Comparison of ENCODE assay signal across 8 cellular contexts in genomic region chr2:218979846-218980738, GRCh38. TPM values are rescaled to one million over a fixed set of nuclear protein-coding genes. Genes with fewer than 3 reads are reported as not detected.
DNase-seq lines count a peak whose midpoint lies in the region; ATAC-seq lines count a peak whose summit lies in the region.

No MANE protein-coding gene starts in this region.

- peak overlapping the region; percentile 32 for H3K4me3 ChIP-seq in CD8-positive, alpha-beta memory T cell (ENCODE audit: low read length)

- H3K4me3 Mint-ChIP-seq in CD8-positive, alpha-beta memory T cell, result peak overlapping the region; percentile 68 to 90 (median 78)
- no peak overlapping the region for H3K4me3 Mint-ChIP-seq in activated CD8-positive, alpha-beta T cell treated with anti-CD3 and anti-CD28 coated beads, Interleukin-2, amount 10 ng/mL, durations not matched to agents 7 days and 5 days
- peak overlapping the region; percentile 87 for H3K4me3 Mint-ChIP-seq in memory B cell

- H3K4me1 ChIP-seq in CD8-positive, alpha-beta memory T cell (ENCODE audit: insufficient read depth, low read length), result peaks cover 35% of the 10 kb centered on the region

- H3K36me3 Mint-ChIP-seq in CD8-positive, alpha-beta memory T cell, result no peaks in the 10 kb centered on the region
- H3K36me3 Mint-ChIP-seq in activated CD8-positive, alpha-beta T cell treated with anti-CD3 and anti-CD28 coated beads, Interleukin-2, amount 10 ng/mL, durations not matched to agents 7 days and 5 days (ENCODE audit: low read depth), result peaks cover 2% of the 10 kb centered on the region
- H3K36me3 Mint-ChIP-seq in memory B cell, result peaks cover 2% of the 10 kb centered on the region

- ATAC-seq in GM19452 (IDR thresholded peaks at IDR 0.05; ENCODE audit: unreplicated experiment) (peak; percentile 90), HG03571 (IDR thresholded peaks at IDR 0.05; ENCODE audit: unreplicated experiment) (peak; percentile 87), memory B cell (ENCODE audit: low read depth) (peak; percentile 89)
- peak; percentile 92 for ATAC-seq in activated CD8-positive, alpha-beta T cell treated with anti-CD3 and anti-CD28 coated beads, Interleukin-2, amount 10 ng/mL, durations not matched to agents 7 days and 5 days

- no peak overlapping the region for H3K27ac ChIP-seq in CD8-positive, alpha-beta memory T cell (ENCODE audit: low read depth, low read length)

- no peaks in the 10 kb centered on the region for H3K9me3 Mint-ChIP-seq in CD8-positive, alpha-beta memory T cell
- no peaks in the 10 kb centered on the region for H3K9me3 Mint-ChIP-seq in activated CD8-positive, alpha-beta T cell treated with anti-CD3 and anti-CD28 coated beads, Interleukin-2, amount 10 ng/mL, durations not matched to agents 7 days and 5 days (ENCODE audit: insufficient read depth)
- H3K9me3 Mint-ChIP-seq in memory B cell, result no peaks in the 10 kb centered on the region

- DNase-seq in CD8-positive, alpha-beta memory T cell, result peak; percentile 71 to 86 (median 73)
- DNase-seq in NCI-H82 (lab: John Stamatoyannopoulos, UW) (peak; percentile 93), memory B cell (ENCODE audit: low spot score in 2 of 2) (peak; percentile 84 to 88)
- peak; percentile 87 for DNase-seq in activated CD8-positive, alpha-beta T cell treated with anti-CD3 and anti-CD28 coated beads, Interleukin-2, amount 10 ng/mL, durations not matched to agents 7 days and 5 days
- DNase-seq in effector CD4-positive, alpha-beta T cell, result peak; percentile 76
- DNase-seq in stimulated activated CD8-positive, alpha-beta memory T cell treated with anti-CD3 and anti-CD28 coated beads, Interleukin-15, amount 100 ng/mL, for 4 hours (ENCODE audit: low read depth in 2 of 2), result peak; percentile 57 to 68

- peaks cover 16 to 43% (median 23%) of the 10 kb centered on the region in 3 donors for H3K4me1 Mint-ChIP-seq in CD8-positive, alpha-beta memory T cell
- H3K4me1 Mint-ChIP-seq in activated CD8-positive, alpha-beta T cell treated with anti-CD3 and anti-CD28 coated beads, Interleukin-2, amount 10 ng/mL, durations not matched to agents 7 days and 5 days (ENCODE audit: low read depth), result peaks cover 26% of the 10 kb centered on the region
- H3K4me1 Mint-ChIP-seq in memory B cell, result peaks cover 15% of the 10 kb centered on the region

- H3K27me3 Mint-ChIP-seq in CD8-positive, alpha-beta memory T cell, result peaks cover 48 to 77% of the 10 kb centered on the region in 2 donors
- H3K27me3 Mint-ChIP-seq in activated CD8-positive, alpha-beta T cell treated with anti-CD3 and anti-CD28 coated beads, Interleukin-2, amount 10 ng/mL, durations not matched to agents 7 days and 5 days (ENCODE audit: low read depth), result peaks cover 64% of the 10 kb centered on the region
- peaks cover 36% of the 10 kb centered on the region for H3K27me3 Mint-ChIP-seq in memory B cell

- POLR2A ChIA-PET in CD8-positive, alpha-beta memory T cell (lab: Charles Lee), result interaction anchor here (1.0 kb wide), 1 partner anchor 87 kb away, joined by 3 read pairs; no protein-coding TSS in a partner anchor
- POLR2A ChIA-PET in activated CD8-positive, alpha-beta T cell treated with anti-CD3 and anti-CD28 coated beads, Interleukin-2, amount 10 ng/mL, durations not matched to agents 7 days and 5 days (lab: Charles Lee), result interaction anchor here (0.6 to 0.7 kb wide), 2 partner anchors 29 to 168 kb away, joined by 3 to 4 read pairs; no protein-coding TSS in a partner anchor

- H3K27ac Mint-ChIP-seq in CD8-positive, alpha-beta memory T cell, result no peak overlapping the region
- H3K27ac Mint-ChIP-seq in activated CD8-positive, alpha-beta T cell treated with anti-CD3 and anti-CD28 coated beads, Interleukin-2, amount 10 ng/mL, durations not matched to agents 7 days and 5 days, result no peak overlapping the region
- H3K27ac Mint-ChIP-seq in memory B cell, result peak overlapping the region; percentile 63

- no peaks in the 10 kb centered on the region for H3K9me3 ChIP-seq in CD8-positive, alpha-beta memory T cell (ENCODE audit: low read length)

- peaks cover 46% of the 10 kb centered on the region for H3K27me3 ChIP-seq in CD8-positive, alpha-beta memory T cell (ENCODE audit: insufficient read depth, low read length, poor library complexity, severe bottlenecking)

- H3K36me3 ChIP-seq in CD8-positive, alpha-beta memory T cell (ENCODE audit: insufficient read depth, low read length), result no peaks in the 10 kb centered on the region

- CTCF ChIA-PET in CD8-positive, alpha-beta memory T cell (lab: Charles Lee), result interaction anchor here (0.5 to 3.0 kb wide), 35 partner anchors 8 to 339 kb away, joined by 3 to 28 read pairs (median 5); partner anchors contain the start of genes CDK5R2, CFAP65 and CRYBA2
- CTCF ChIA-PET in activated CD8-positive, alpha-beta T cell treated with anti-CD3 and anti-CD28 coated beads, Interleukin-2, amount 10 ng/mL, durations not matched to agents 7 days and 5 days (lab: Charles Lee), result interaction anchor here (0.5 to 5.7 kb wide), 61 partner anchors 9 to 337 kb away, joined by 3 to 58 read pairs (median 4); partner anchors contain the start of genes CDK5R2, CRYBA2 and IHH

RNA-seq across cellular contexts. Expression of gene FEV, which starts 4.9 kb away (rescaled TPM):
- not detected for total RNA-seq in CD8-positive, alpha-beta memory T cell
- polyA plus RNA-seq in CD8-positive, alpha-beta memory T cell, result not detected
- not detected for total RNA-seq in activated CD8-positive, alpha-beta T cell treated with anti-CD3 and anti-CD28 coated beads, Interleukin-2, amount 10 ng/mL, durations not matched to agents 7 days and 5 days

RNA-seq across cellular contexts. Expression of gene CRYBA2, which starts 13.1 kb away (rescaled TPM):
- total RNA-seq in CD8-positive, alpha-beta memory T cell, result not detected
- not detected for polyA plus RNA-seq in CD8-positive, alpha-beta memory T cell
- total RNA-seq in activated CD8-positive, alpha-beta T cell treated with anti-CD3 and anti-CD28 coated beads, Interleukin-2, amount 10 ng/mL, durations not matched to agents 7 days and 5 days, result not detected

RNA-seq across cellular contexts. Expression of gene CDK5R2, which starts 20.6 kb away (rescaled TPM):
- total RNA-seq in CD8-positive, alpha-beta memory T cell, result not detected
- not detected for polyA plus RNA-seq in CD8-positive, alpha-beta memory T cell
- not detected for total RNA-seq in activated CD8-positive, alpha-beta T cell treated with anti-CD3 and anti-CD28 coated beads, Interleukin-2, amount 10 ng/mL, durations not matched to agents 7 days and 5 days
